ENCODE assay signal across 16 cellular contexts in genomic region chr1:12053752-12054548, GRCh38. TPM values are rescaled to one million over a fixed set of nuclear protein-coding genes. Genes with fewer than 3 reads are reported as not detected.
DNase-seq lines count a peak whose midpoint lies in the region; ATAC-seq and TF ChIP-seq lines count a peak whose summit lies in the region.
"Had no signal": no experiment of that assay in that cellular context is flagged by ENCODE, and none has a peak within 500 bp of the region (broad histone marks: within the 10 kb centered on the region; RNA-seq: fewer than 3 reads in every experiment).

No MANE protein-coding gene starts in this region.

- DNase-seq in GM06990 (ENCODE audit: extremely low read depth, insufficient read length) (peak; percentile 63), GM12865 (ENCODE audit: low read depth) (peak; percentile 92), mesenchymal stem cell (peak; percentile 7), WERI-Rb-1 (no peak), COLO668 (lab: John Stamatoyannopoulos, UW; ENCODE audit: unreplicated experiment) (no peak)
- DNase-seq: activated naive CD8-positive, alpha-beta T cell treated with anti-CD3 and anti-CD28 coated beads, Interleukin-2, amount 10 ng/mL, durations not matched to agents 7 days and 5 days; DMS53; foreskin melanocyte; NCI-H1417 treated with DMSO at 0.1 percent for 48 hours; SHP77 treated with DMSO at 0.1 percent for 48 hours had no signal

- H3K9ac ChIP-seq in mesenchymal stem cell (ENCODE audit: low read length), result no peak overlapping the region
- H3K9ac ChIP-seq: BLaER1, KMS-11 had no signal

- peaks cover 18% of the 10 kb centered on the region for H3K4me1 ChIP-seq in mesenchymal stem cell (ENCODE audit: control insufficient read depth, insufficient read depth, low read depth, low read length)

- no peak overlapping the region for H2AFZ ChIP-seq in mesenchymal stem cell (ENCODE audit: low read depth, low read length)

- 70% methylated on average over 11 of the region's 13 CpGs for WGBS in mesenchymal stem cell

- TF ChIP-seq CTCF in GM06990 (IDR thresholded peaks at IDR 0.05; ENCODE audit: insufficient read depth, low read length, poor library complexity, severe bottlenecking) (no peak), GM12865 (IDR thresholded peaks at IDR 0.05; ENCODE audit: insufficient read depth, low read depth, low read length, missing control alignments) (no peak), WERI-Rb-1 (IDR thresholded peaks at IDR 0.05; ENCODE audit: low read depth, low read length) (no peak)

- H3K27me3 ChIP-seq in GM06990 (replicated peaks; ENCODE audit: control insufficient read depth, insufficient read depth, low read length) (no peaks in the 10 kb centered on the region), mesenchymal stem cell (ENCODE audit: control insufficient read depth in 1 of 2, insufficient read depth in 1 of 2, low read length in 2 of 2) (peaks cover 0 to 2% of the 10 kb centered on the region in 2 experiments), WERI-Rb-1 (ENCODE audit: insufficient read depth, low read depth, severe bottlenecking) (no peaks in the 10 kb centered on the region)
- H3K27me3 ChIP-seq: BLaER1, ovary had no signal

- H3K23ac ChIP-seq in mesenchymal stem cell (ENCODE audit: low read length in 2 of 2), result no peak overlapping the region

- H3K9me3 ChIP-seq in mesenchymal stem cell (ENCODE audit: control insufficient read depth, low read length), result no peaks in the 10 kb centered on the region
- no peaks in the 10 kb centered on the region for H3K9me3 ChIP-seq in WERI-Rb-1 (ENCODE audit: severe bottlenecking)
- H3K9me3 ChIP-seq: ovary had no signal

- H3K14ac ChIP-seq in mesenchymal stem cell (ENCODE audit: low read length in 2 of 2), result peak overlapping the region in 1 of 2 experiments; percentile 53

- no peak overlapping the region for H2BK120ac ChIP-seq in mesenchymal stem cell (ENCODE audit: low read depth, low read length)

- ATAC-seq in HG02798 (IDR thresholded peaks at IDR 0.05; ENCODE audit: poor library complexity, unreplicated experiment), result peak; percentile 28
- no peak for ATAC-seq in HG03460 (IDR thresholded peaks at IDR 0.05; ENCODE audit: unreplicated experiment)
- no peak for ATAC-seq in HG03571 (IDR thresholded peaks at IDR 0.05; ENCODE audit: unreplicated experiment)

- H3K27ac ChIP-seq in mesenchymal stem cell (ENCODE audit: low read length, poor library complexity, severe bottlenecking) (no peak overlapping the region), WERI-Rb-1 (no peak overlapping the region)
- H3K27ac ChIP-seq: BLaER1, KMS-11 had no signal

- no peak overlapping the region for H3K4me2 ChIP-seq in mesenchymal stem cell (ENCODE audit: low read length, poor library complexity, severe bottlenecking)
- H3K4me2 ChIP-seq: BLaER1, KMS-11 had no signal

- no peak overlapping the region for H4K91ac ChIP-seq in mesenchymal stem cell (ENCODE audit: low read length)

- no peak overlapping the region for H4K8ac ChIP-seq in mesenchymal stem cell (ENCODE audit: low read length)

- no peak overlapping the region for H3K4ac ChIP-seq in mesenchymal stem cell (ENCODE audit: low read depth in 1 of 2, low read length in 2 of 2)

- no peaks in the 10 kb centered on the region for H3K79me1 ChIP-seq in mesenchymal stem cell (replicated peaks; ENCODE audit: low read length, poor library complexity, severe bottlenecking)

- H3K36me3 ChIP-seq in GM06990 (ENCODE audit: control insufficient read depth, insufficient read depth, low read length) (no peaks in the 10 kb centered on the region), mesenchymal stem cell (ENCODE audit: control insufficient read depth in 1 of 2, insufficient read depth in 2 of 2, low read depth in 1 of 2, low read length in 2 of 2) (no peaks in the 10 kb centered on the region), WERI-Rb-1 (no peaks in the 10 kb centered on the region)
- H3K36me3 ChIP-seq: BLaER1, ovary had no signal

- H2AK5ac ChIP-seq in mesenchymal stem cell (ENCODE audit: low read length, severe bottlenecking), result no peak overlapping the region

- no peak overlapping the region for H3K4me3 ChIP-seq in GM06990 (replicated peaks; ENCODE audit: low read depth, low read length)
- H3K4me3 ChIP-seq in GM12865 (ENCODE audit: low read depth, low read length), result peak overlapping the region; percentile 71
- H3K4me3 ChIP-seq in mesenchymal stem cell (ENCODE audit: insufficient read depth in 1 of 2, low read depth in 1 of 2, low read length in 2 of 2), result no peak overlapping the region
- no peak overlapping the region for H3K4me3 ChIP-seq in WERI-Rb-1 (ENCODE audit: low read depth, low read length)
- H3K4me3 ChIP-seq: BLaER1, ovary had no signal

- H2BK5ac ChIP-seq in mesenchymal stem cell (ENCODE audit: low read depth, low read length, poor library complexity, severe bottlenecking), result no peak overlapping the region

- no peak overlapping the region for H3K18ac ChIP-seq in mesenchymal stem cell (ENCODE audit: low read depth in 1 of 2, low read length in 2 of 2)

- H2BK12ac ChIP-seq in mesenchymal stem cell (ENCODE audit: low read length in 2 of 2), result no peak overlapping the region

- no peak overlapping the region for H2BK15ac ChIP-seq in mesenchymal stem cell (ENCODE audit: low read depth, poor library complexity, severe bottlenecking)

RNA-seq across cellular contexts. Expression of gene TNFRSF8, which starts 9.2 kb away (rescaled TPM):
- 0.03 TPM for polyA plus RNA-seq in mesenchymal stem cell (2013, experiment 1 of 2)
- polyA plus RNA-seq in mesenchymal stem cell (2013, experiment 2 of 2), result not detected

RNA-seq across cellular contexts. Expression of gene MIIP, which starts 34.7 kb away (rescaled TPM):
- polyA plus RNA-seq in mesenchymal stem cell (2013, experiment 1 of 2), result 13.4 TPM
- 14.0 TPM for polyA plus RNA-seq in mesenchymal stem cell (2013, experiment 2 of 2)

Comparison
In these comparisons a context has a peak if more than half of its experiments do, and no peak if none do; other contexts are left out.
1. DNase-seq: peak in GM06990 (single experiment), GM12865 (single experiment) and mesenchymal stem cell (single experiment); none in WERI-Rb-1 (single experiment) and COLO668 (single experiment).